1 cellular context compared by ENCODE assay signal in the genomic region with DNA sequence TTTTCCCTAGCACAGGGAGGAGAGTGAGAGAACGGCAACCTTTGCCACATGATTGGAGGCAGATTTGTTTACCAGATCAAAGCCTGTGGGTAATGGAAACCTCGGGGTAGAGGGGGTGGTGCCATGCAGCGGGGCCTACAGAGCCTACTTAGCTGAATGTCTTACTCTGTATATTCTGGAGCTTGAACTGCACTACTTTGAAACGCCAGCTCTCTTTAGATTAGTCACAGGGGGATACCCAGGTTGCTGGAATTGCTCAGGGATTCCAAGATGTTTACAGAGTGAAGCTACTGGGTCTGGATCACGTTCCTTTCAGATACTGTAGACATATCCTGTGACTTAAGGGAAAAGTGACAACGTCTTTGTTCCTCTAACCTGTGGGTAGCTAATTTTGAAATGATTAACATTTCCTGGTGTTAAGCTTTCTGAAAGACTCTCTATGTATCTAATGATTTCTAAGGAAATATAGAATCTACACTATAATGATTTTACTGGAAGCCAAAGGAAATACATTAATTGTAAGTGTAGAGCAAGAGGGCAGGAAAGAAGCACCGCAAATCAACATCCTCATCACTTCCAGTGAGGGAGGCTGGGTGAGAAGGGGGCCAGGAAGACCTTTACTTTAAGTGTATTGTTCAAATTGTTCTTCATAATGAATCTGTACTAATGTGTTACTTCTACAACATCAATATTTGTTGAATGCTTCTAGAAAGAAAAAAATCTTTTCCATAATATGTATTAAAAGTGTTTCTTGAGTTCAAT.
TF ChIP-seq lines count a peak whose summit lies in the region.

No MANE protein-coding gene starts in this region.

TF ChIP-seq in HepG2, 621 proteins besides CTCF, POLR2A, EP300 and RAD21 (continued from another document):
- TF ChIP-seq CEBPZ (IDR thresholded peaks at IDR 0.05; ENCODE audit: low read length) = no peak
- no peak for TF ChIP-seq RNF2 (conservative IDR thresholded peaks at IDR 0.05; ENCODE audit: low read depth)
- TF ChIP-seq FOXK1 (CRISPR knock-in tag; IDR thresholded peaks at IDR 0.05; ENCODE audit: borderline replicate concordance, low read depth) = no peak
- TF ChIP-seq, protein P1, sequence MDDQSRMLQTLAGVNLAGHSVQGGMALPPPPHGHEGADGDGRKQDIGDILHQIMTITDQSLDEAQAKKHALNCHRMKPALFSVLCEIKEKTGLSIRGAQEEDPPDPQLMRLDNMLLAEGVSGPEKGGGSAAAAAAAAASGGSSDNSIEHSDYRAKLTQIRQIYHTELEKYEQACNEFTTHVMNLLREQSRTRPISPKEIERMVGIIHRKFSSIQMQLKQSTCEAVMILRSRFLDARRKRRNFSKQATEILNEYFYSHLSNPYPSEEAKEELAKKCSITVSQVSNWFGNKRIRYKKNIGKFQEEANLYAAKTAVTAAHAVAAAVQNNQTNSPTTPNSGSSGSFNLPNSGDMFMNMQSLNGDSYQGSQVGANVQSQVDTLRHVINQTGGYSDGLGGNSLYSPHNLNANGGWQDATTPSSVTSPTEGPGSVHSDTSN (CRISPR knock-in tag; IDR thresholded peaks at IDR 0.05; ENCODE audit: borderline replicate concordance) = no peak
- no peak for TF ChIP-seq ZNF629 (CRISPR knock-in tag; conservative IDR thresholded peaks at IDR 0.05)
- no peak for TF ChIP-seq ZNF788 (CRISPR knock-in tag; IDR thresholded peaks at IDR 0.05; ENCODE audit: borderline replicate concordance)
- no peak for TF ChIP-seq ZNF646 (CRISPR knock-in tag; IDR thresholded peaks at IDR 0.05)
- TF ChIP-seq KDM6A (CRISPR knock-in tag; IDR thresholded peaks at IDR 0.05; ENCODE audit: low read depth) = no peak
